Comparison of ENCODE assay signal across 20 cellular contexts in genomic region chr12:114955414-114956014, GRCh38.
DNase-seq lines count a peak whose midpoint lies in the region; ATAC-seq and TF ChIP-seq lines count a peak whose summit lies in the region.
"Had no signal": no experiment of that assay in that cellular context is flagged by ENCODE, and none has a peak within 500 bp of the region (broad histone marks: within the 10 kb centered on the region; RNA-seq: fewer than 3 reads in every experiment).

No MANE protein-coding gene starts in this region.

- no peaks in the 10 kb centered on the region for H3K79me2 ChIP-seq in mammary epithelial cell (ENCODE audit: insufficient read depth, low read length)
- H3K79me2 ChIP-seq in SK-N-SH (ENCODE audit: insufficient read depth), result no peaks in the 10 kb centered on the region
- no peaks in the 10 kb centered on the region for H3K79me2 ChIP-seq in smooth muscle cell (ENCODE audit: low read depth)

- no TSS peak for BruUV-seq in mammary epithelial cell (replicated peaks; lab: Mats Ljungman, UMichigan)

- TF ChIP-seq RAD21 in SK-N-SH (IDR thresholded peaks at IDR 0.05; ENCODE audit: low read length), result no peak

- intact Hi-C loops in mammary epithelial cell (cut with micrococcal nuclease), result no loop called here
- intact Hi-C loops in breast epithelium (cut with DNase I; ENCODE audit: low total_unique reads), result loop anchor here (1.0 kb wide), 1 partner anchor 15 kb away; no protein-coding TSS in a partner anchor

- no peaks in the 10 kb centered on the region for H3K9me2 ChIP-seq in SK-N-SH

- H3K27ac ChIP-seq in mammary epithelial cell (ENCODE audit: insufficient read depth, low read depth, low read length) (no peak overlapping the region), breast epithelium (no peak overlapping the region), SK-N-SH (ENCODE audit: low read depth in 2 of 2, low read length in 1 of 2) (no peak overlapping the region), smooth muscle cell (ENCODE audit: low read depth) (peak overlapping the region; percentile 59)
- H3K27ac ChIP-seq: 22Rv1, BLaER1, heart right ventricle, HL-60, stomach had no signal

- DNase-seq in mammary epithelial cell (peak; percentile 6), breast epithelium (ENCODE audit: low spot score in 2 of 2) (no peak), SK-N-SH (no peak), fibroblast of pulmonary artery (ENCODE audit: low read depth) (peak; percentile 43), smooth muscle cell (lab: John Stamatoyannopoulos, UW; ENCODE audit: unreplicated experiment) (no peak), DMS53 treated with DMSO at 0.1 percent for 48 hours (lab: John Stamatoyannopoulos, UW; ENCODE audit: unreplicated experiment) (no peak)
- DNase-seq: activated CD4-positive, alpha-beta T cell treated with anti-CD3 and anti-CD28 coated beads, Interleukin-2, amount 10 ng/mL, durations not matched to agents 24 days and 14 days; heart right ventricle; naive thymus-derived CD4-positive, alpha-beta T cell; NCI-H2029; NK-92 treated with Interleukin-12 subunit alpha and Interleukin-12 subunit beta, amount 100 ng/mL, for 24 hours; posterior cingulate gyrus; stimulated activated CD4-positive, alpha-beta T cell treated with anti-CD3 and anti-CD28 coated beads, Interleukin-2, amount 100 ng/mL, for 48 hours; stomach had no signal

- dilution Hi-C loops in mammary epithelial cell (cut with HindIII; ENCODE audit: low sequenced_read_pairs), result no loop called here

- H3K4me3 ChIP-seq in mammary epithelial cell (replicated peaks in 1 of 3; ENCODE audit: insufficient read depth in 1 of 3, low read depth in 2 of 3, low read length in 3 of 3), result no peak overlapping the region
- H3K4me3 ChIP-seq in breast epithelium, result no peak overlapping the region
- no peak overlapping the region for H3K4me3 ChIP-seq in SK-N-SH (ENCODE audit: low read depth in 2 of 2, low read length in 1 of 2)
- H3K4me3 ChIP-seq in fibroblast of pulmonary artery (replicated peaks; ENCODE audit: low read depth, low read length), result no peak overlapping the region
- no peak overlapping the region for H3K4me3 ChIP-seq in smooth muscle cell
- H3K4me3 ChIP-seq: BLaER1, heart right ventricle, lung, stomach had no signal

- H3F3A ChIP-seq in SK-N-SH (replicated peaks; ENCODE audit: insufficient read depth) (no peaks in the 10 kb centered on the region), smooth muscle cell (ENCODE audit: low read depth) (peaks cover 23% of the 10 kb centered on the region)

- TF ChIP-seq CTCF in mammary epithelial cell (conservative IDR thresholded peaks at IDR 0.05 in 1 of 2, IDR thresholded peaks at IDR 0.05 in 1 of 2; ENCODE audit: extremely low read depth in 1 of 2, insufficient read depth in 1 of 2, low read depth in 1 of 2, low read length in 2 of 2), result no peak
- no peak for TF ChIP-seq CTCF in breast epithelium (IDR thresholded peaks at IDR 0.05)
- TF ChIP-seq CTCF in SK-N-SH (IDR thresholded peaks at IDR 0.05), result no peak
- no peak for TF ChIP-seq CTCF in fibroblast of pulmonary artery (IDR thresholded peaks at IDR 0.05; ENCODE audit: low read length, missing control alignments)
- TF ChIP-seq CTCF in smooth muscle cell (IDR thresholded peaks at IDR 0.05; ENCODE audit: borderline replicate concordance, insufficient read depth, poor library complexity, severe bottlenecking), result no peak

- in situ Hi-C loops in mammary epithelial cell (cut with MboI; ENCODE audit: low sequenced_read_pairs in 2 of 2), result no loop called here

- ATAC-seq in GM18858 (IDR thresholded peaks at IDR 0.05; ENCODE audit: unreplicated experiment), result no peak
- no peak for ATAC-seq in GM19035 (IDR thresholded peaks at IDR 0.05; ENCODE audit: unreplicated experiment)
- ATAC-seq: heart right ventricle; naive thymus-derived CD4-positive, alpha-beta T cell had no signal

- POLR2A ChIA-PET in SK-N-SH (lab: Yijun Ruan, JAX), result no interaction called here

- H3K27me3 ChIP-seq in mammary epithelial cell (ENCODE audit: insufficient read depth, low read length) (no peaks in the 10 kb centered on the region), breast epithelium (no peaks in the 10 kb centered on the region), SK-N-SH (ENCODE audit: insufficient read depth) (no peaks in the 10 kb centered on the region), smooth muscle cell (ENCODE audit: low read depth) (no peaks in the 10 kb centered on the region)
- H3K27me3 ChIP-seq: BLaER1, heart right ventricle, stomach had no signal

- H3K9me3 ChIP-seq in mammary epithelial cell (replicated peaks; ENCODE audit: insufficient read depth, low read length), result no peaks in the 10 kb centered on the region
- H3K9me3 ChIP-seq in breast epithelium, result no peaks in the 10 kb centered on the region
- no peaks in the 10 kb centered on the region for H3K9me3 ChIP-seq in SK-N-SH
- H3K9me3 ChIP-seq in smooth muscle cell (replicated peaks; ENCODE audit: low read depth), result no peaks in the 10 kb centered on the region
- H3K9me3 ChIP-seq: BLaER1, heart right ventricle, stomach had no signal

- no peaks in the 10 kb centered on the region for H3K4me1 ChIP-seq in mammary epithelial cell (ENCODE audit: insufficient read depth, low read length)
- no peaks in the 10 kb centered on the region for H3K4me1 ChIP-seq in breast epithelium
- H3K4me1 ChIP-seq in SK-N-SH (ENCODE audit: control insufficient read depth in 1 of 2, insufficient read depth in 2 of 2, low read depth in 1 of 2, low read length in 1 of 2), result no peaks in the 10 kb centered on the region; a peak in 1 of 4 replicates
- no peaks in the 10 kb centered on the region for H3K4me1 ChIP-seq in smooth muscle cell (ENCODE audit: low read depth)
- H3K4me1 ChIP-seq: BLaER1, stomach had no signal

- TF ChIP-seq EP300 in SK-N-SH (IDR thresholded peaks at IDR 0.05; ENCODE audit: borderline replicate concordance in 1 of 2, low read depth in 1 of 2, low read length in 1 of 2), result no peak

- TF ChIP-seq POLR2A in breast epithelium (IDR thresholded peaks at IDR 0.05), result no peak

- 75% methylated on average over 1 of the region's 2 CpGs for WGBS in mammary epithelial cell (ENCODE audit: low coverage, missing lambda C conversion rate)
- 53% methylated on average over 2 of the region's 2 CpGs for WGBS in SK-N-SH (ENCODE audit: low lambda C conversion rate)
- 18% methylated on average over 2 of the region's 2 CpGs for WGBS in smooth muscle cell (ENCODE audit: low lambda C conversion rate)

- H4K20me1 ChIP-seq in mammary epithelial cell (ENCODE audit: insufficient read depth, low read length) (no peaks in the 10 kb centered on the region), SK-N-SH (ENCODE audit: insufficient read depth) (no peaks in the 10 kb centered on the region), smooth muscle cell (ENCODE audit: low read depth) (no peaks in the 10 kb centered on the region)
- H4K20me1 ChIP-seq: BLaER1 had no signal

- CTCF ChIA-PET in mammary epithelial cell (lab: Charles Lee; ENCODE audit: low non-redundant PET), result no interaction called here
- CTCF ChIA-PET in SK-N-SH (lab: Yijun Ruan, JAX), result no interaction called here

- H3K36me3 ChIP-seq in mammary epithelial cell (ENCODE audit: insufficient read depth, low read length) (no peaks in the 10 kb centered on the region), breast epithelium (no peaks in the 10 kb centered on the region), SK-N-SH (replicated peaks in 1 of 2; ENCODE audit: control insufficient read depth in 1 of 2, insufficient read depth in 2 of 2, low read length in 1 of 2) (no peaks in the 10 kb centered on the region), smooth muscle cell (ENCODE audit: low read depth) (no peaks in the 10 kb centered on the region)
- H3K36me3 ChIP-seq: BLaER1, heart right ventricle, stomach had no signal

- H3K4me2 ChIP-seq in mammary epithelial cell (ENCODE audit: insufficient read depth, low read depth, low read length) (no peak overlapping the region), SK-N-SH (no peak overlapping the region), smooth muscle cell (peak overlapping the region; percentile 25)
- H3K4me2 ChIP-seq: BLaER1 had no signal

- H3K9ac ChIP-seq in mammary epithelial cell (ENCODE audit: insufficient read depth, low read length), result no peak overlapping the region
- H3K9ac ChIP-seq in SK-N-SH, result no peak overlapping the region
- H3K9ac ChIP-seq in smooth muscle cell (ENCODE audit: low read depth), result no peak overlapping the region
- H3K9ac ChIP-seq: BLaER1 had no signal

- H2AFZ ChIP-seq in mammary epithelial cell (ENCODE audit: low read depth, low read length) (no peak overlapping the region), SK-N-SH (ENCODE audit: low read depth) (peak overlapping the region; percentile 6; the same call in 1 of the 2 replicates), smooth muscle cell (ENCODE audit: low read depth) (no peak overlapping the region)

TF ChIP-seq in SK-N-SH, 30 proteins besides CTCF, POLR2A, EP300 and RAD21 (continues in another document):
- TF ChIP-seq MXI1 (IDR thresholded peaks at IDR 0.05; ENCODE audit: low read depth, low read length), result no peak
- TF ChIP-seq, protein P1, sequence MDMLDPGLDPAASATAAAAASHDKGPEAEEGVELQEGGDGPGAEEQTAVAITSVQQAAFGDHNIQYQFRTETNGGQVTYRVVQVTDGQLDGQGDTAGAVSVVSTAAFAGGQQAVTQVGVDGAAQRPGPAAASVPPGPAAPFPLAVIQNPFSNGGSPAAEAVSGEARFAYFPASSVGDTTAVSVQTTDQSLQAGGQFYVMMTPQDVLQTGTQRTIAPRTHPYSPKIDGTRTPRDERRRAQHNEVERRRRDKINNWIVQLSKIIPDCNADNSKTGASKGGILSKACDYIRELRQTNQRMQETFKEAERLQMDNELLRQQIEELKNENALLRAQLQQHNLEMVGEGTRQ (IDR thresholded peaks at IDR 0.05; ENCODE audit: borderline replicate concordance, low read depth, low read length), result no peak
- no peak for TF ChIP-seq TEAD4 (IDR thresholded peaks at IDR 0.05; ENCODE audit: borderline replicate concordance, insufficient read depth)
- no peak; the same call in 1 of the 2 replicates for TF ChIP-seq PBX3 (IDR thresholded peaks at IDR 0.05)
- TF ChIP-seq RCOR1 (IDR thresholded peaks at IDR 0.05; ENCODE audit: low read length), result no peak

Comparison
In these comparisons a context has a peak if more than half of its experiments do, and no peak if none do; other contexts are left out.
1. DNase-seq: peak in mammary epithelial cell (single experiment) and fibroblast of pulmonary artery (single experiment); none in breast epithelium (0 of 2), SK-N-SH (single experiment), smooth muscle cell (single experiment) and DMS53 treated with DMSO at 0.1 percent for 48 hours (single experiment).